17 cellular contexts compared by ENCODE assay signal in genomic region chr12:3000548-3001275, GRCh38. TPM values are rescaled to one million over a fixed set of nuclear protein-coding genes. Genes with fewer than 3 reads are reported as not detected.
DNase-seq lines count a peak whose midpoint lies in the region; FAIRE-seq and TF ChIP-seq lines count a peak whose summit lies in the region.
"Had no signal": no experiment of that assay in that cellular context is flagged by ENCODE, and none has a peak within 500 bp of the region (broad histone marks: within the 10 kb centered on the region; RNA-seq: fewer than 3 reads in every experiment).

No MANE protein-coding gene starts in this region.

- no peaks in the 10 kb centered on the region for H3K36me3 ChIP-seq in GM23248 (ENCODE audit: low read depth)
- H3K36me3 ChIP-seq in astrocyte (ENCODE audit: insufficient read depth, low read length), result no peaks in the 10 kb centered on the region
- H3K36me3 ChIP-seq in mesenchymal stem cell (ENCODE audit: control insufficient read depth in 1 of 2, insufficient read depth in 2 of 2, low read depth in 1 of 2, low read length in 2 of 2), result peaks cover 6 to 44% of the 10 kb centered on the region in 2 experiments
- H3K36me3 ChIP-seq in smooth muscle cell (ENCODE audit: low read depth), result no peaks in the 10 kb centered on the region
- H3K36me3 ChIP-seq in HAP-1 (replicated peaks), result peaks cover 7% of the 10 kb centered on the region
- H3K36me3 ChIP-seq: transverse colon had no signal

- H3K9ac ChIP-seq in GM23248, result no peak overlapping the region
- no peak overlapping the region for H3K9ac ChIP-seq in astrocyte (ENCODE audit: low read length)
- no peak overlapping the region for H3K9ac ChIP-seq in mesenchymal stem cell (ENCODE audit: low read length)
- no peak overlapping the region for H3K9ac ChIP-seq in smooth muscle cell (ENCODE audit: low read depth)

- H3K4ac ChIP-seq in mesenchymal stem cell (ENCODE audit: low read depth in 1 of 2, low read length in 2 of 2), result no peak overlapping the region

- H3K9me2 ChIP-seq in GM23248 (ENCODE audit: insufficient read depth), result no peaks in the 10 kb centered on the region

- no peak for FAIRE-seq in astrocyte (lab: Jason Lieb, UNC)
- FAIRE-seq: frontal cortex had no signal

- no peaks in the 10 kb centered on the region for H3K9me3 Mint-ChIP-seq in astrocyte (ENCODE audit: unreplicated experiment)
- H3K9me3 Mint-ChIP-seq: nephron progenitor cell had no signal

- H2BK5ac ChIP-seq in mesenchymal stem cell (ENCODE audit: low read depth, low read length, poor library complexity, severe bottlenecking), result no peak overlapping the region

- H3K27me3 Mint-ChIP-seq in astrocyte (ENCODE audit: low read depth, unreplicated experiment), result no peaks in the 10 kb centered on the region

- no peaks in the 10 kb centered on the region for H3K9me3 ChIP-seq in AG04450 (ENCODE audit: control insufficient read depth, insufficient read depth, low read length)
- no peaks in the 10 kb centered on the region for H3K9me3 ChIP-seq in GM23248 (ENCODE audit: low read depth)
- no peaks in the 10 kb centered on the region for H3K9me3 ChIP-seq in astrocyte (ENCODE audit: insufficient read depth, low read depth, low read length)
- no peaks in the 10 kb centered on the region for H3K9me3 ChIP-seq in mesenchymal stem cell (ENCODE audit: control insufficient read depth, low read length)
- no peaks in the 10 kb centered on the region for H3K9me3 ChIP-seq in smooth muscle cell (replicated peaks; ENCODE audit: low read depth)
- no peaks in the 10 kb centered on the region for H3K9me3 ChIP-seq in HAP-1
- H3K9me3 ChIP-seq: lower lobe of right lung, transverse colon had no signal

- no peak overlapping the region for H4K8ac ChIP-seq in mesenchymal stem cell (ENCODE audit: low read length)

- H2BK15ac ChIP-seq in mesenchymal stem cell (ENCODE audit: low read depth, poor library complexity, severe bottlenecking), result no peak overlapping the region

- H2BK120ac ChIP-seq in mesenchymal stem cell (ENCODE audit: low read depth, low read length), result no peak overlapping the region

- no peak overlapping the region for H4K91ac ChIP-seq in mesenchymal stem cell (ENCODE audit: low read length)

- H3K4me2 ChIP-seq in GM23248 (ENCODE audit: unreplicated experiment), result no peak overlapping the region
- no peak overlapping the region for H3K4me2 ChIP-seq in astrocyte (ENCODE audit: low read length)
- H3K4me2 ChIP-seq in mesenchymal stem cell (ENCODE audit: low read length, poor library complexity, severe bottlenecking), result no peak overlapping the region
- H3K4me2 ChIP-seq in smooth muscle cell, result no peak overlapping the region

- H3K4me3 Mint-ChIP-seq in astrocyte (ENCODE audit: unreplicated experiment), result no peak overlapping the region
- H3K4me3 Mint-ChIP-seq: nephron progenitor cell had no signal

- H3F3A ChIP-seq in GM23248 (ENCODE audit: insufficient read depth) (peaks cover 8% of the 10 kb centered on the region; the same call in 1 of the 2 replicates), smooth muscle cell (ENCODE audit: low read depth) (no peaks in the 10 kb centered on the region)

- POLR2A ChIA-PET in AG04450 (lab: Yijun Ruan, JAX), result no interaction called here

- no peak overlapping the region for H2AK5ac ChIP-seq in mesenchymal stem cell (ENCODE audit: low read length, severe bottlenecking)

- H4K20me1 ChIP-seq in GM23248 (ENCODE audit: insufficient read depth), result no peaks in the 10 kb centered on the region
- peaks cover 13% of the 10 kb centered on the region for H4K20me1 ChIP-seq in astrocyte (ENCODE audit: insufficient read depth, low read length)
- H4K20me1 ChIP-seq in smooth muscle cell (ENCODE audit: low read depth), result no peaks in the 10 kb centered on the region

- H3K36me3 Mint-ChIP-seq in astrocyte (ENCODE audit: low read depth, unreplicated experiment), result peaks cover 9% of the 10 kb centered on the region

- in situ Hi-C loops in GM23248 (cut with MboI), result no loop called here
- in situ Hi-C loops in HAP-1 (cut with MboI; ENCODE audit: low sequenced_read_pairs), result no loop called here

- DNase-seq in AG04450 (ENCODE audit: low read depth, low spot score), result no peak
- peak; percentile 8 for DNase-seq in GM23248
- no peak for DNase-seq in astrocyte (ENCODE audit: low read depth)
- DNase-seq in mesenchymal stem cell, result peak; percentile 14
- DNase-seq in smooth muscle cell (lab: John Stamatoyannopoulos, UW; ENCODE audit: unreplicated experiment), result no peak
- DNase-seq in SW480 (ENCODE audit: low spot score), result no peak
- no peak for DNase-seq in HAP-1 (ENCODE audit: low spot score in 2 of 2)
- no peak for DNase-seq in NCI-H146 treated with DMSO at 0.1 percent for 48 hours (lab: John Stamatoyannopoulos, UW; ENCODE audit: unreplicated experiment)
- DNase-seq: activated gamma-delta T cell treated with Interleukin-2 at 50 U/mL for 16 hours; effector CD8-positive, alpha-beta T cell; lower lobe of right lung; NCI-H146; nephron progenitor cell; stimulated activated CD4-positive, alpha-beta T cell treated with anti-CD3 and anti-CD28 coated beads, Interleukin-4, amount 100 ng/mL, for 24 hours; transverse colon had no signal

- H3K23ac ChIP-seq in mesenchymal stem cell (ENCODE audit: low read length in 2 of 2), result no peak overlapping the region

- H3K4me3 ChIP-seq in AG04450 (ENCODE audit: low read depth, low read length), result no peak overlapping the region
- H3K4me3 ChIP-seq in GM23248, result no peak overlapping the region
- H3K4me3 ChIP-seq in astrocyte (ENCODE audit: insufficient read depth, low read depth, low read length), result no peak overlapping the region
- H3K4me3 ChIP-seq in mesenchymal stem cell (ENCODE audit: insufficient read depth in 1 of 2, low read depth in 1 of 2, low read length in 2 of 2), result no peak overlapping the region
- H3K4me3 ChIP-seq in smooth muscle cell, result no peak overlapping the region
- H3K4me3 ChIP-seq in HAP-1, result no peak overlapping the region
- H3K4me3 ChIP-seq: lower lobe of right lung, transverse colon had no signal

- no peak overlapping the region for H2AFZ ChIP-seq in GM23248
- no peak overlapping the region for H2AFZ ChIP-seq in astrocyte (ENCODE audit: low read depth, low read length)
- no peak overlapping the region for H2AFZ ChIP-seq in mesenchymal stem cell (ENCODE audit: low read depth, low read length)
- H2AFZ ChIP-seq in smooth muscle cell (ENCODE audit: low read depth), result no peak overlapping the region

- no peak overlapping the region for H2BK12ac ChIP-seq in mesenchymal stem cell (ENCODE audit: low read length in 2 of 2)

- H3K27me3 ChIP-seq in AG04450 (ENCODE audit: control insufficient read depth, insufficient read depth, low read length) (no peaks in the 10 kb centered on the region), GM23248 (replicated peaks; ENCODE audit: insufficient read depth) (no peaks in the 10 kb centered on the region), astrocyte (ENCODE audit: insufficient read depth, low read length) (no peaks in the 10 kb centered on the region), mesenchymal stem cell (ENCODE audit: control insufficient read depth in 1 of 2, insufficient read depth in 1 of 2, low read length in 2 of 2) (no peaks in the 10 kb centered on the region), smooth muscle cell (ENCODE audit: low read depth) (no peaks in the 10 kb centered on the region), HAP-1 (ENCODE audit: low read depth) (no peaks in the 10 kb centered on the region)
- H3K27me3 ChIP-seq: transverse colon had no signal

- H3K27ac Mint-ChIP-seq in astrocyte (ENCODE audit: unreplicated experiment), result no peak overlapping the region

- H3K18ac ChIP-seq in mesenchymal stem cell (ENCODE audit: low read depth in 1 of 2, low read length in 2 of 2), result no peak overlapping the region

- H3K14ac ChIP-seq in mesenchymal stem cell (ENCODE audit: low read length in 2 of 2), result no peak overlapping the region

- peak; percentile 23; the same call in 1 of the 2 replicates for TF ChIP-seq CTCF in AG04450 (IDR thresholded peaks at IDR 0.05; ENCODE audit: low read depth, low read length)
- TF ChIP-seq CTCF in astrocyte (IDR thresholded peaks at IDR 0.05; ENCODE audit: insufficient read depth, low read depth, low read length), result peak; percentile 18
- no peak for TF ChIP-seq CTCF in smooth muscle cell (IDR thresholded peaks at IDR 0.05; ENCODE audit: borderline replicate concordance, insufficient read depth, poor library complexity, severe bottlenecking)

- H3K27ac ChIP-seq in AG04450 (ENCODE audit: low read depth, low read length), result no peak overlapping the region
- no peak overlapping the region for H3K27ac ChIP-seq in GM23248
- H3K27ac ChIP-seq in astrocyte (ENCODE audit: low read depth, low read length), result no peak overlapping the region
- no peak overlapping the region for H3K27ac ChIP-seq in mesenchymal stem cell (ENCODE audit: low read length, poor library complexity, severe bottlenecking)
- H3K27ac ChIP-seq in smooth muscle cell (ENCODE audit: low read depth), result no peak overlapping the region
- H3K27ac ChIP-seq: lower lobe of right lung, transverse colon, VCaP had no signal

- H3K4me1 Mint-ChIP-seq in astrocyte (ENCODE audit: low read depth, unreplicated experiment), result peaks cover 16% of the 10 kb centered on the region

- H3K79me2 ChIP-seq in GM23248 (ENCODE audit: insufficient read depth) (no peaks in the 10 kb centered on the region), astrocyte (ENCODE audit: insufficient read depth, low read length) (peaks cover 35% of the 10 kb centered on the region), smooth muscle cell (ENCODE audit: low read depth) (no peaks in the 10 kb centered on the region)

- WGBS in GM23248 (ENCODE audit: low coverage in 1 of 2, low lambda C conversion rate in 2 of 2, missing lambda C conversion rate in 2 of 2), 2 experiments, result 54 to 57% methylated on average over 13 of the region's 13 CpGs
- WGBS in mesenchymal stem cell, result 52% methylated on average over 13 of the region's 13 CpGs
- 65% methylated on average over 13 of the region's 13 CpGs for WGBS in smooth muscle cell (ENCODE audit: low lambda C conversion rate)

- peaks cover 30% of the 10 kb centered on the region for H3K79me1 ChIP-seq in mesenchymal stem cell (replicated peaks; ENCODE audit: low read length, poor library complexity, severe bottlenecking)

- CTCF ChIA-PET in AG04450 (lab: Charles Lee), result interaction anchor here (1.2 kb wide), 1 partner anchor 33 kb away, joined by 3 read pairs; no protein-coding TSS in a partner anchor

- H3K4me1 ChIP-seq in GM23248 (ENCODE audit: insufficient read depth), result peaks cover 14% of the 10 kb centered on the region
- peaks cover 36% of the 10 kb centered on the region for H3K4me1 ChIP-seq in astrocyte (ENCODE audit: insufficient read depth, low read length)
- peaks cover 25% of the 10 kb centered on the region for H3K4me1 ChIP-seq in mesenchymal stem cell (ENCODE audit: control insufficient read depth, insufficient read depth, low read depth, low read length)
- H3K4me1 ChIP-seq in smooth muscle cell (ENCODE audit: low read depth), result peaks cover 11% of the 10 kb centered on the region
- no peaks in the 10 kb centered on the region for H3K4me1 ChIP-seq in HAP-1
- H3K4me1 ChIP-seq: lower lobe of right lung, transverse colon had no signal

RNA-seq across cellular contexts. Expression of gene TEAD4, which starts 41.5 kb away (rescaled TPM):
- polyA plus RNA-seq in AG04450 (2011; rRNA removed) (10.3 and 14.1 TPM in 2 replicates), GM23248 (2016; fragmentation: Nextera tagmentation; extraction: Ambion mirVana) (13.2 and 13.8 TPM in 2 replicates), smooth muscle cell (12.0 and 12.7 TPM in 2 replicates)
- 12.6 and 15.8 TPM in 2 replicates for polyA minus RNA-seq in AG04450 (2011; rRNA and poly(A)+ RNA removed)
- 13.6 and 14.8 TPM in 2 replicates for total RNA-seq in GM23248 (2014; rRNA removed; shearing (Covaris generic))
- total RNA-seq in astrocyte (13.0 and 19.1 TPM in 2 replicates), smooth muscle cell (12.0 and 14.3 TPM in 2 replicates)
- 16.1 TPM for polyA plus RNA-seq in mesenchymal stem cell (2013, experiment 1 of 2)
- polyA plus RNA-seq in mesenchymal stem cell (2013, experiment 2 of 2), result 16.1 TPM

Comparison
In these comparisons a context has a peak if more than half of its experiments do, and no peak if none do; other contexts are left out.
1. DNase-seq: peak in GM23248 (single experiment) and mesenchymal stem cell (single experiment); none in AG04450 (single experiment), astrocyte (single experiment), smooth muscle cell (single experiment), SW480 (single experiment), HAP-1 (0 of 2) and NCI-H146 treated with DMSO at 0.1 percent for 48 hours (single experiment).